ENCODE assay signal across 1 cellular context in the genomic region with DNA sequence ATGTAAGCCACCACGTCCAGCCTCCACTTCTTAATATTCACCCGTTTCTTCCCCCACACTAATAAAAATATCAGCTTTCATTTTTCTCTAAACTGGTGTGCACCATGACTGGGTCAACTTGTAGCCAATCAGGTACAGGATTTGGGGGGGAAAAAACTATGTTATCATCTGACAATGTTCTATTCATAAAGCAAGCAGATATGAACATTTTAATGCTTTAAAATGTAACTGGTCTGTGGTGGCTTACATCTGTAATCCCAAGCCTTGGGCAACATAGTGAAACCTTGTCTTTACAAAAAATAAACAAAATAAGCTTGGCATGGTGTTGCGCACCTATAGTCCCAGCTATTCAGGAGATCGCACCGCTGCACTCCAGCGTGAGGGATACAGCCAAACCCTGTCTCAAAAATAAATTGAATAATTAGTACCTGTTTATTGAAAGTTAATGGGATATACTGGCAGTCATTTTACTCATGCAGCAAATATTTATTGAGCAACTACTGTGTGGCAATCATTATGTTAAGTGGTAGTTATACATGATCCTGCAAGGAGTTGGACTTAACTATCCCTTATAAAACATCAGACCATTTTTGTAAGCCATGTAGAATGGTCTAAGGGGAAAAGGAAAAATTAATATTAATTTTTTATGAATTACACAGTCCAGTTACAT.
A peak's percentile ranks its signal among the peaks of the same experiment; 100 is the strongest.
TF ChIP-seq lines count a peak whose summit lies in the region.

No MANE protein-coding gene starts in this region.

TF ChIP-seq in IMR-90, 13 proteins besides CTCF, POLR2A, EP300 and RAD21:
- peak; percentile 96 for TF ChIP-seq CEBPB (IDR thresholded peaks at IDR 0.05; ENCODE audit: low read depth, low read length)
- no peak for TF ChIP-seq RFX5 (IDR thresholded peaks at IDR 0.05; ENCODE audit: low read depth, low read length)
- TF ChIP-seq BHLHE40 (IDR thresholded peaks at IDR 0.05; ENCODE audit: low read depth, low read length) = no peak
- TF ChIP-seq MAZ (IDR thresholded peaks at IDR 0.05; ENCODE audit: borderline replicate concordance, low read depth, low read length) = no peak
- TF ChIP-seq, protein P1, sequence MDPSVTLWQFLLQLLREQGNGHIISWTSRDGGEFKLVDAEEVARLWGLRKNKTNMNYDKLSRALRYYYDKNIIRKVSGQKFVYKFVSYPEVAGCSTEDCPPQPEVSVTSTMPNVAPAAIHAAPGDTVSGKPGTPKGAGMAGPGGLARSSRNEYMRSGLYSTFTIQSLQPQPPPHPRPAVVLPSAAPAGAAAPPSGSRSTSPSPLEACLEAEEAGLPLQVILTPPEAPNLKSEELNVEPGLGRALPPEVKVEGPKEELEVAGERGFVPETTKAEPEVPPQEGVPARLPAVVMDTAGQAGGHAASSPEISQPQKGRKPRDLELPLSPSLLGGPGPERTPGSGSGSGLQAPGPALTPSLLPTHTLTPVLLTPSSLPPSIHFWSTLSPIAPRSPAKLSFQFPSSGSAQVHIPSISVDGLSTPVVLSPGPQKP (IDR thresholded peaks at IDR 0.05; ENCODE audit: borderline replicate concordance, low read depth, low read length) = no peak
- no peak for TF ChIP-seq RCOR1 (IDR thresholded peaks at IDR 0.05; ENCODE audit: insufficient replicate concordance, low read length)
- TF ChIP-seq NFE2L2 (IDR thresholded peaks at IDR 0.05; ENCODE audit: low read depth, low read length) = no peak
- peak; percentile 24; the same call in 1 of the 2 replicates for TF ChIP-seq FOS (IDR thresholded peaks at IDR 0.05; ENCODE audit: low read depth, low read length)
- TF ChIP-seq MAFK (IDR thresholded peaks at IDR 0.05; ENCODE audit: low read depth, low read length) = no peak
- no peak for TF ChIP-seq MXI1 (IDR thresholded peaks at IDR 0.05; ENCODE audit: borderline replicate concordance, low read depth, low read length)
- TF ChIP-seq CHD1 (IDR thresholded peaks at IDR 0.05; ENCODE audit: low read depth, low read length) = no peak
- TF ChIP-seq, protein P2, sequence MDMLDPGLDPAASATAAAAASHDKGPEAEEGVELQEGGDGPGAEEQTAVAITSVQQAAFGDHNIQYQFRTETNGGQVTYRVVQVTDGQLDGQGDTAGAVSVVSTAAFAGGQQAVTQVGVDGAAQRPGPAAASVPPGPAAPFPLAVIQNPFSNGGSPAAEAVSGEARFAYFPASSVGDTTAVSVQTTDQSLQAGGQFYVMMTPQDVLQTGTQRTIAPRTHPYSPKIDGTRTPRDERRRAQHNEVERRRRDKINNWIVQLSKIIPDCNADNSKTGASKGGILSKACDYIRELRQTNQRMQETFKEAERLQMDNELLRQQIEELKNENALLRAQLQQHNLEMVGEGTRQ (IDR thresholded peaks at IDR 0.05; ENCODE audit: low read depth, low read length) = no peak
- no peak for TF ChIP-seq SMC3 (IDR thresholded peaks at IDR 0.05; ENCODE audit: low read depth, low read length)
TF ChIP-seq in IMR-90: peak in this region for 2.
